17 cellular contexts compared by ENCODE assay signal in genomic region chr4:157674699-157675098, GRCh38.
DNase-seq lines count a peak whose midpoint lies in the region; ATAC-seq and TF ChIP-seq lines count a peak whose summit lies in the region.
"Had no signal": no experiment of that assay in that cellular context is flagged by ENCODE, and none has a peak within 500 bp of the region (broad histone marks: within the 10 kb centered on the region; RNA-seq: fewer than 3 reads in every experiment).

No MANE protein-coding gene starts in this region.

- no peaks in the 10 kb centered on the region for H3K36me3 ChIP-seq in thoracic aorta
- H3K36me3 ChIP-seq: adrenal gland, colonic mucosa, tibial artery had no signal

- DNase-seq in NCI-H1105 treated with DMSO at 0.1 percent for 48 hours (lab: John Stamatoyannopoulos, UW) (peak; percentile 36), amygdala (lab: John Stamatoyannopoulos, UW) (peak in 45 of 56 donors; percentile 2 to 69 (median 36)), iPS-NIHi11 (ENCODE audit: low spot score) (peak; percentile 34), thoracic aorta (ENCODE audit: low spot score) (no peak), HuH-7.5 (ENCODE audit: low spot score) (no peak), SHP77 treated with DMSO at 0.1 percent for 48 hours (lab: John Stamatoyannopoulos, UW) (no peak)
- DNase-seq: adrenal gland, colonic mucosa, KBM-7, NCI-H1092, NCI-H226, Right ventricle myocardium superior, T-helper 2 cell, tibial artery had no signal

- ATAC-seq in thoracic aorta (ENCODE audit: insufficient number of reproducible peaks, low FRiP score, low read depth) = peak; percentile 36
- no peak for ATAC-seq in HG03469 (IDR thresholded peaks at IDR 0.05; ENCODE audit: unreplicated experiment)
- ATAC-seq: activated T-helper 17 cell treated with anti-CD3 and anti-CD28 coated beads, Interleukin-2, amount 50 U/mL, for 72 hours; left lobe of liver had no signal

- H3K27ac ChIP-seq in thoracic aorta = peak overlapping the region in 1 of 2 donors; percentile 37
- H3K27ac ChIP-seq: adrenal gland, colonic mucosa had no signal

- no peak overlapping the region for H3K4me3 ChIP-seq in thoracic aorta
- H3K4me3 ChIP-seq: adrenal gland, colonic mucosa, tibial artery had no signal

- H3K9me3 ChIP-seq in thoracic aorta = no peaks in the 10 kb centered on the region
- H3K9me3 ChIP-seq: colonic mucosa had no signal

- no peak for TF ChIP-seq CTCF in thoracic aorta (IDR thresholded peaks at IDR 0.05)

- H3K27me3 ChIP-seq in thoracic aorta (replicated peaks; ENCODE audit: insufficient read depth) = no peaks in the 10 kb centered on the region
- H3K27me3 ChIP-seq: adrenal gland, colonic mucosa, tibial artery had no signal

- H3K4me1 ChIP-seq in thoracic aorta (ENCODE audit: control insufficient read depth in 1 of 2, low read depth in 2 of 2) = peaks cover 4 to 9% of the 10 kb centered on the region in 2 donors
- H3K4me1 ChIP-seq: adrenal gland, colonic mucosa had no signal

Comparison
In these comparisons a context has a peak if more than half of its experiments do, and no peak if none do; other contexts are left out.
1. DNase-seq: peak in NCI-H1105 treated with DMSO at 0.1 percent for 48 hours (single experiment), amygdala (45 of 56) and iPS-NIHi11 (single experiment); none in thoracic aorta (single experiment), HuH-7.5 (single experiment) and SHP77 treated with DMSO at 0.1 percent for 48 hours (single experiment).